31 cellular contexts compared by ENCODE assay signal in the genomic region with DNA sequence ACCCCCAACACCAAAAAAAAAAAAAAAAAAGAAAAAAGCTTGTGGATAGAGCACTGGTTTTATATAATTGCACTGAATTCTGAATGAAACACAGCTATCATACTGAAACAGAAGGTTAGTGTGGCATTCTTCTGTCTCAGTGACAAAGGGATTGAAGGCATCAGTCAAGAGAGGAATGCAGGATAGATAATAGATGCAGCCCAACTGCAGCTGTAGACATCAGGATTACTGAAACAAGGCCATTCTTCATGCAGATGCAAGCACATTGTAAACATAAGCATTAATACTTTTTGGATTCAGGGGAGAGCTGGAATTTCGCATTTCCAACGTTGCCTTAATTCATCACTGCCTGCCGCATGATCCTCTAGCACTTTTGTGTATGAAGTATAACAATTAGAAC.
"Had no signal": no experiment of that assay in that cellular context is flagged by ENCODE, and none has a peak within 500 bp of the region (broad histone marks: within the 10 kb centered on the region; RNA-seq: fewer than 3 reads in every experiment).

No MANE protein-coding gene starts in this region.

- H3K27me3 ChIP-seq: ascending aorta, cardiac muscle cell, SJCRH30 had no signal

- H3K9me3 ChIP-seq: ascending aorta, SJCRH30 had no signal

- H3K4me1 ChIP-seq: SJCRH30 had no signal

- ATAC-seq: activated CD8-positive, alpha-beta T cell treated with anti-CD3 and anti-CD28 coated beads, Interleukin-2, amount 10 ng/mL, durations not matched to agents 7 days and 5 days had no signal

- H3K4me2 ChIP-seq: KMS-11 had no signal

- H3K4me3 Mint-ChIP-seq: activated CD4-positive, alpha-beta T cell treated with anti-CD3 and anti-CD28 coated beads, Interleukin-2, amount 10 ng/mL, durations not matched to agents 24 days and 14 days; activated CD8-positive, alpha-beta T cell treated with anti-CD3 and anti-CD28 coated beads, Interleukin-2, amount 10 ng/mL, durations not matched to agents 7 days and 5 days; activated naive CD4-positive, alpha-beta T cell treated with anti-CD3 and anti-CD28 coated beads, Interleukin-2, amount 50 U/mL, for 24 hours; activated naive CD8-positive, alpha-beta T cell treated with anti-CD3 and anti-CD28 coated beads, Interleukin-2, amount 10 ng/mL, durations not matched to agents 7 days and 5 days; activated T-cell treated with anti-CD3 and anti-CD28 coated beads, Interleukin-2, amount 50 U/mL, for 24 hours; central memory CD8-positive, alpha-beta T cell had no signal

- H3K9me3 Mint-ChIP-seq: activated CD4-positive, alpha-beta T cell treated with anti-CD3 and anti-CD28 coated beads, Interleukin-2, amount 10 ng/mL, durations not matched to agents 24 days and 14 days; activated T-helper 2 cell treated with anti-CD3 and anti-CD28 coated beads, Interferon-gamma antibody, Interleukin-2, Interleukin-4, amounts not matched to agents 10 μg/mL and 5 μg/mL and 100 μg/mL, durations not matched to agents 14 hours and 24 hours and 36 hours had no signal

- H3K36me3 Mint-ChIP-seq: activated naive CD4-positive, alpha-beta T cell treated with anti-CD3 and anti-CD28 coated beads, Interleukin-2, amount 50 U/mL, for 24 hours; activated naive CD8-positive, alpha-beta T cell treated with anti-CD3 and anti-CD28 coated beads, Interleukin-2, amount 10 ng/mL, durations not matched to agents 7 days and 5 days had no signal

- H3K4me1 Mint-ChIP-seq: activated CD4-positive, alpha-beta T cell treated with anti-CD3 and anti-CD28 coated beads, Interleukin-2, amount 10 ng/mL, durations not matched to agents 24 days and 14 days; activated naive CD4-positive, alpha-beta T cell treated with anti-CD3 and anti-CD28 coated beads, Interleukin-2, amount 50 U/mL, for 24 hours; activated naive CD8-positive, alpha-beta T cell treated with anti-CD3 and anti-CD28 coated beads, Interleukin-2, amount 10 ng/mL, durations not matched to agents 7 days and 5 days; central memory CD8-positive, alpha-beta T cell had no signal

- H3K27ac ChIP-seq: ascending aorta, cardiac muscle cell, KMS-11, SJCRH30, SK-N-MC, WERI-Rb-1 had no signal

- H3K27ac Mint-ChIP-seq: activated CD4-positive, alpha-beta T cell treated with anti-CD3 and anti-CD28 coated beads, Interleukin-2, amount 10 ng/mL, durations not matched to agents 24 days and 14 days; activated CD8-positive, alpha-beta T cell treated with anti-CD3 and anti-CD28 coated beads, Interleukin-2, amount 10 ng/mL, durations not matched to agents 7 days and 5 days; activated naive CD4-positive, alpha-beta T cell treated with anti-CD3 and anti-CD28 coated beads, Interleukin-2, amount 50 U/mL, for 24 hours; activated naive CD8-positive, alpha-beta T cell treated with anti-CD3 and anti-CD28 coated beads, Interleukin-2, amount 10 ng/mL, durations not matched to agents 7 days and 5 days; activated T-cell treated with anti-CD3 and anti-CD28 coated beads, Interleukin-2, amount 50 U/mL, for 24 hours; activated T-helper 2 cell treated with anti-CD3 and anti-CD28 coated beads, Interferon-gamma antibody, Interleukin-2, Interleukin-4, amounts not matched to agents 10 μg/mL and 5 μg/mL and 100 μg/mL, durations not matched to agents 14 hours and 24 hours and 36 hours had no signal

- H3K4me3 ChIP-seq: ascending aorta, cardiac muscle cell, SJCRH30, SK-N-MC had no signal

- H3K9ac ChIP-seq: KMS-11 had no signal

- H3K36me3 ChIP-seq: ascending aorta, cardiac muscle cell, SJCRH30, WERI-Rb-1 had no signal

- H3K27me3 Mint-ChIP-seq: activated CD4-positive, alpha-beta T cell treated with anti-CD3 and anti-CD28 coated beads, Interleukin-2, amount 10 ng/mL, durations not matched to agents 24 days and 14 days; activated naive CD4-positive, alpha-beta T cell treated with anti-CD3 and anti-CD28 coated beads, Interleukin-2, amount 50 U/mL, for 24 hours; activated naive CD8-positive, alpha-beta T cell treated with anti-CD3 and anti-CD28 coated beads, Interleukin-2, amount 10 ng/mL, durations not matched to agents 7 days and 5 days; activated T-cell treated with anti-CD3 and anti-CD28 coated beads, Interleukin-2, amount 50 U/mL, for 24 hours; central memory CD8-positive, alpha-beta T cell had no signal

- DNase-seq: activated CD4-positive, alpha-beta T cell treated with anti-CD3 and anti-CD28 coated beads, Interleukin-2, amount 10 ng/mL, durations not matched to agents 24 days and 14 days; activated CD4-positive, alpha-beta T cell treated with anti-CD3 and anti-CD28 coated beads, Interleukin-2, amount 50 U/mL, for 48 hours; activated CD8-positive, alpha-beta T cell treated with anti-CD3 and anti-CD28 coated beads, Interleukin-2, amount 10 ng/mL, durations not matched to agents 7 days and 5 days; activated gamma-delta T cell; activated naive CD4-positive, alpha-beta T cell treated with Interleukin-2 at 50 U/mL for 16 hours; activated naive CD8-positive, alpha-beta T cell treated with anti-CD3 and anti-CD28 coated beads, Interleukin-2, amount 10 ng/mL, durations not matched to agents 7 days and 5 days; activated T-cell treated with anti-CD3 and anti-CD28 coated beads, Interleukin-2, amount 50 U/mL, for 24 hours; amygdala; MM.1S; MV-4-11; NCI-H1092; NCI-H1436 treated with DMSO at 0.1 percent for 48 hours; NCI-H1694 treated with DMSO at 0.1 percent for 48 hours; NCI-H2029 treated with DMSO at 0.1 percent for 48 hours; NCI-H2107; NCI-H2171; NCI-H510A; NCI-H526; NCI-H748 treated with DMSO at 0.1 percent for 48 hours; NK-92 treated with Interleukin-12 subunit alpha and Interleukin-12 subunit beta, amount 100 ng/mL, for 24 hours; SHP77; SJCRH30; T1000; WERI-Rb-1 had no signal
